ENCODE assay signal across 8 cellular contexts in genomic region chr10:61899997-61900828, GRCh38. TPM values are rescaled to one million over a fixed set of nuclear protein-coding genes. Genes with fewer than 3 reads are reported as not detected.
DNase-seq lines count a peak whose midpoint lies in the region; ATAC-seq and TF ChIP-seq lines count a peak whose summit lies in the region.

No MANE protein-coding gene starts in this region.

- H2BK12ac ChIP-seq in H9 (ENCODE audit: insufficient read length, low read depth, low read length), result no peak overlapping the region

- TF ChIP-seq POLR2A in GM10847 (IDR thresholded peaks at IDR 0.05; ENCODE audit: extremely low read depth, insufficient read length) (peak; percentile 92), prostate gland (IDR thresholded peaks at IDR 0.05) (no peak)

- no peak overlapping the region for H2BK120ac ChIP-seq in H9 (ENCODE audit: low read depth, low read length, poor library complexity, severe bottlenecking)

- H3K4me1 Mint-ChIP-seq in H9, result peaks cover 44 to 59% of the 10 kb centered on the region in 2 experiments

- H4K20me1 ChIP-seq in H9 (ENCODE audit: control insufficient read depth, insufficient read depth, insufficient read length), result no peaks in the 10 kb centered on the region
- H4K20me1 ChIP-seq in MM.1S (ENCODE audit: insufficient read depth, low read length), result no peaks in the 10 kb centered on the region

- H3K9me3 ChIP-seq in H9 (ENCODE audit: control insufficient read depth, low read depth, low read length), result no peaks in the 10 kb centered on the region
- no peaks in the 10 kb centered on the region for H3K9me3 ChIP-seq in MM.1S (replicated peaks; ENCODE audit: insufficient read depth, low read length)
- H3K9me3 ChIP-seq in right cardiac atrium (ENCODE audit: control insufficient read depth, low read length), result no peaks in the 10 kb centered on the region
- H3K9me3 ChIP-seq in prostate gland, result no peaks in the 10 kb centered on the region

- H3F3A ChIP-seq in MM.1S (ENCODE audit: insufficient read depth, low read length), result peaks cover 72% of the 10 kb centered on the region

- H3K79me2 ChIP-seq in H9 (ENCODE audit: insufficient read depth, low read length) (no peaks in the 10 kb centered on the region), MM.1S (ENCODE audit: low read length) (peaks cover 39% of the 10 kb centered on the region)

- no peak overlapping the region for H3T11ph ChIP-seq in H9 (ENCODE audit: low read length)

- no peak overlapping the region for H4K8ac ChIP-seq in H9 (replicated peaks; ENCODE audit: insufficient read length, low read depth, low read length)

- H3K56ac ChIP-seq in H9 (ENCODE audit: insufficient read length, low read depth, low read length), result no peak overlapping the region

- ATAC-seq in right cardiac atrium, result no peak

- H2BK20ac ChIP-seq in H9 (ENCODE audit: low read depth, low read length, poor library complexity, severe bottlenecking), result no peak overlapping the region

- H3K36me3 ChIP-seq in MM.1S (replicated peaks; ENCODE audit: insufficient read depth, low read length) (no peaks in the 10 kb centered on the region), prostate gland (no peaks in the 10 kb centered on the region)

- H3K79me1 ChIP-seq in H9 (ENCODE audit: insufficient read depth, low read depth, low read length, poor library complexity, severe bottlenecking), result no peaks in the 10 kb centered on the region

- peaks cover 41% of the 10 kb centered on the region for H3K23me2 ChIP-seq in H9 (ENCODE audit: insufficient read length, low read depth, low read length, poor library complexity, severe bottlenecking)

- no peak overlapping the region for H3K23ac ChIP-seq in H9 (ENCODE audit: insufficient read length, low read depth, low read length)

- no peak for TF ChIP-seq CTCF in H9 (conservative IDR thresholded peaks at IDR 0.05)
- TF ChIP-seq CTCF in MM.1S (IDR thresholded peaks at IDR 0.05; ENCODE audit: low read length), result no peak
- TF ChIP-seq CTCF in prostate gland (IDR thresholded peaks at IDR 0.05), result no peak

- H3K27me3 Mint-ChIP-seq in H9 (ENCODE audit: low read depth), result peaks cover 78% of the 10 kb centered on the region

- H3K4me1 ChIP-seq in H9 (ENCODE audit: insufficient read depth, low read length) (no peaks in the 10 kb centered on the region), MM.1S (ENCODE audit: low read length) (peaks cover 22% of the 10 kb centered on the region), right cardiac atrium (ENCODE audit: control insufficient read depth, insufficient read depth, low read length) (peaks cover 3% of the 10 kb centered on the region), prostate gland (replicated peaks) (peaks cover 5% of the 10 kb centered on the region)

- no peaks in the 10 kb centered on the region; a peak in 1 of 7 replicates for H3K36me3 Mint-ChIP-seq in H9 (ENCODE audit: insufficient read depth in 1 of 3, low read depth in 3 of 3)

- H2AFZ ChIP-seq in H9 (ENCODE audit: low read length) (no peak overlapping the region), MM.1S (ENCODE audit: low read length) (peak overlapping the region; percentile 98)

- intact Hi-C loops in right cardiac atrium (cut with DNase I), result loop anchor here (5.0 to 10.0 kb wide), 6 partner anchors 95 to 347 kb away; no protein-coding TSS in a partner anchor
- intact Hi-C loops in prostate gland (cut with DNase I), result loop anchor here (5.0 to 10.0 kb wide), 7 partner anchors 42 to 1085 kb away; partner anchors contain the start of gene CABCOCO1

- no peak overlapping the region for H3K4ac ChIP-seq in H9 (ENCODE audit: low read depth, low read length)

- peak overlapping the region; percentile 74 for H3K4me3 ChIP-seq in MM.1S (ENCODE audit: low read length)
- peak overlapping the region; percentile 84 for H3K4me3 ChIP-seq in right cardiac atrium (ENCODE audit: low read length)
- peak overlapping the region; percentile 58 to 85 for H3K4me3 ChIP-seq in prostate gland

- H3K14ac ChIP-seq in H9 (ENCODE audit: insufficient read depth, low read length), result no peak overlapping the region

- H3K9ac ChIP-seq in H9 (ENCODE audit: extremely low read depth, insufficient read length, low read length) (no peak overlapping the region), MM.1S (ENCODE audit: low read length) (peak overlapping the region; percentile 93)

- no peak overlapping the region for H2BK15ac ChIP-seq in H9 (ENCODE audit: low read depth, low read length)

- no peaks in the 10 kb centered on the region; a peak in 1 of 5 replicates for H3K9me3 Mint-ChIP-seq in H9

- no CpG with 5 or more reads among the region's 25 CpGs for WGBS in H9 (ENCODE audit: extremely low coverage, insufficient read length, low lambda C conversion rate)
- under 1% methylated on average over 25 of the region's 25 CpGs for WGBS in right cardiac atrium
- under 1% methylated on average over 25 of the region's 25 CpGs for WGBS in prostate gland

- H3K27ac Mint-ChIP-seq in H9, result no peak overlapping the region

- H3K18ac ChIP-seq in H9 (ENCODE audit: insufficient read length, low read depth, low read length), result no peak overlapping the region

- H3K4me3 Mint-ChIP-seq in H9, result peak overlapping the region; percentile 84 to 88

- no peak overlapping the region for H3K27ac ChIP-seq in H9 (ENCODE audit: insufficient read length, low read depth, low read length)
- H3K27ac ChIP-seq in MM.1S (ENCODE audit: low read length), result peak overlapping the region; percentile 98
- H3K27ac ChIP-seq in right cardiac atrium (ENCODE audit: low read length), result peak overlapping the region; percentile 63
- peak overlapping the region; percentile 52 to 66 for H3K27ac ChIP-seq in prostate gland

- no peaks in the 10 kb centered on the region for H3K9me2 ChIP-seq in MM.1S (replicated peaks; ENCODE audit: insufficient read depth, low read length)

- H3K4me2 ChIP-seq in H9 (ENCODE audit: insufficient read depth, insufficient read length, low read length) (peak overlapping the region; percentile 99), MM.1S (ENCODE audit: low read depth, low read length) (peak overlapping the region; percentile 84)

- H2BK5ac ChIP-seq in H9 (ENCODE audit: insufficient read length, low read length), result no peak overlapping the region

- no peak overlapping the region for H4K91ac ChIP-seq in H9 (ENCODE audit: insufficient read length, low read depth, low read length)

- H3K27me3 ChIP-seq in H9 (ENCODE audit: insufficient read depth, low read length) (peaks cover 29% of the 10 kb centered on the region; the same call in 1 of the 2 replicates), MM.1S (replicated peaks; ENCODE audit: insufficient read depth, low read length) (no peaks in the 10 kb centered on the region), right cardiac atrium (ENCODE audit: control insufficient read depth, insufficient read depth) (no peaks in the 10 kb centered on the region), prostate gland (replicated peaks; ENCODE audit: insufficient read depth) (no peaks in the 10 kb centered on the region)

- DNase-seq in H9 (peak; percentile 29), MM.1S (peak; percentile 86), SIG-M5 (lab: John Stamatoyannopoulos, UW) (peak; percentile 62), amygdala (lab: John Stamatoyannopoulos, UW) (peak in 41 of 56 donors; percentile 6 to 66 (median 28)), right cardiac atrium (peak; percentile 48 to 83 (median 78)), prostate gland (ENCODE audit: low spot score) (peak; percentile 67), mesenteric fat pad (ENCODE audit: low spot score) (no peak)

- no peak overlapping the region for H4K5ac ChIP-seq in H9 (ENCODE audit: insufficient read length, low read depth, low read length)

- H2AK5ac ChIP-seq in H9 (ENCODE audit: insufficient read length, low read length), result no peak overlapping the region

RNA-seq across cellular contexts. Expression of gene ARID5B, which starts 1.3 kb away (rescaled TPM):
- total RNA-seq in H9 (2021) (0.04 and 0.11 TPM in 2 replicates), right cardiac atrium (10 to 100 TPM; 16.9 to 31.8 (median 20.1) TPM), prostate gland (10 to 100 TPM; 67.9 to 90.1 TPM), mesenteric fat pad (126 TPM)
- 13.7 TPM for polyA plus RNA-seq in right cardiac atrium

Comparison
In these comparisons a context has a peak if more than half of its experiments do, and no peak if none do; other contexts are left out.
1. RNA of gene ARID5B, which starts 1.3 kb away (total RNA-seq): 126 TPM in mesenteric fat pad (single experiment), 67.9 to 90.1 TPM in prostate gland and 16.9 to 31.8 TPM in right cardiac atrium; 0.04 to 0.11 TPM in H9; every median in the first group is over 10 times any median in the second.
2. Peak in every context shown above with its lines, with median percentiles within 50 percentile points of each other: H3K4me3 ChIP-seq.